25 cellular contexts compared by ENCODE assay signal in the genomic region with DNA sequence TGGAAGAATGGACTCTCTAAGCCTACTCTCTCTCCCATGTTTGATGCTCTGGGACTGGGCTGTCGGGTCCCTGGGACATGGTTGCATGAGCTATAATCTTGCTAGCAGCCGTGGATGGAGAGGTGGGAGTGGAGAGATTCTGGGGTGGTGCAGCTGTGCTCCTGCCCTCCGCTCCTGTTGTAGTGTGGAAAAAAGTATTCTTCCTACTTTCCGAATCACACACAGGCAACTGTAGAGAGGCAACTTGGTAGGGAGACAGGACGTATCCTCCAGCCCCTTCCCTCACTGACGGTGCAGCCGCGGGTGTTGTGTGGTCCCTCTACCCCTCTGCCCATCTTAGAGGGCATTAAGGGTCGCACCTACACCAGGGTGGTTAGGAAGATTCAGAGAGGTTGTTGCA.
A peak's percentile ranks its signal among the peaks of the same experiment; 100 is the strongest.
DNase-seq lines count a peak whose midpoint lies in the region; ATAC-seq and TF ChIP-seq lines count a peak whose summit lies in the region.
"Had no signal": no experiment of that assay in that cellular context is flagged by ENCODE, and none has a peak within 500 bp of the region (broad histone marks: within the 10 kb centered on the region; RNA-seq: fewer than 3 reads in every experiment).

No MANE protein-coding gene starts in this region.

- WGBS in endodermal cell (ENCODE audit: insufficient coverage in 1 of 2, insufficient read length in 1 of 2), 2 experiments = 97 to 100% methylated on average over 1 to 9 of the region's 9 CpGs

- no peak overlapping the region for H3K4me3 Mint-ChIP-seq in activated CD8-positive, alpha-beta T cell treated with anti-CD3 and anti-CD28 coated beads, Interleukin-2, amount 10 ng/mL, durations not matched to agents 7 days and 5 days
- no peak overlapping the region for H3K4me3 Mint-ChIP-seq in activated CD8-positive, alpha-beta T cell treated with anti-CD3 and anti-CD28 coated beads for 36 hours
- H3K4me3 Mint-ChIP-seq in endodermal cell = no peak overlapping the region
- H3K4me3 Mint-ChIP-seq: B cell; CD8-positive, alpha-beta T cell had no signal

- no peak for ATAC-seq in activated CD8-positive, alpha-beta T cell treated with anti-CD3 and anti-CD28 coated beads, Interleukin-2, amount 10 ng/mL, durations not matched to agents 7 days and 5 days
- no peak for ATAC-seq in activated CD8-positive, alpha-beta T cell treated with anti-CD3 and anti-CD28 coated beads for 36 hours
- no peak for ATAC-seq in GM18868 (IDR thresholded peaks at IDR 0.05; ENCODE audit: unreplicated experiment)
- ATAC-seq: CD8-positive, alpha-beta T cell; HCT116 had no signal

- H3K79me2 ChIP-seq in osteoblast (ENCODE audit: insufficient read depth, low read length) = no peaks in the 10 kb centered on the region

- H3K27ac ChIP-seq in RWPE1 = peak overlapping the region; percentile 68
- no peak overlapping the region for H3K27ac ChIP-seq in endodermal cell (ENCODE audit: low read depth, low read length)
- no peak overlapping the region for H3K27ac ChIP-seq in osteoblast (ENCODE audit: low read depth, low read length)
- no peak overlapping the region for H3K27ac ChIP-seq in uterus
- H3K27ac ChIP-seq: 22Rv1, C4-2B, PC-9 had no signal

- peak; percentile 5 for DNase-seq in activated CD8-positive, alpha-beta T cell treated with anti-CD3 and anti-CD28 coated beads, Interleukin-2, amount 10 ng/mL, durations not matched to agents 7 days and 5 days
- no peak for DNase-seq in activated CD8-positive, alpha-beta T cell treated with anti-CD3 and anti-CD28 coated beads for 36 hours
- no peak for DNase-seq in RWPE1 (ENCODE audit: low spot score)
- peak; percentile 29 for DNase-seq in endodermal cell
- peak; percentile 30 for DNase-seq in osteoblast (ENCODE audit: insufficient read length, low spot score, missing footprints)
- DNase-seq in uterus = no peak
- DNase-seq in T1000 (lab: John Stamatoyannopoulos, UW) = no peak
- DNase-seq: Caco-2; GOT3; IMR-90; KG1; MM.1S; NCI-H2029; NCI-H446 treated with DMSO at 0.1 percent for 48 hours; NCI-H526; NCI-H82; NK-92 treated with Interleukin-12 subunit alpha and Interleukin-12 subunit beta, amount 100 ng/mL, for 24 hours; PC-9; SHP77 had no signal

- H3K4me1 Mint-ChIP-seq in activated CD8-positive, alpha-beta T cell treated with anti-CD3 and anti-CD28 coated beads, Interleukin-2, amount 10 ng/mL, durations not matched to agents 7 days and 5 days (ENCODE audit: low read depth) = no peaks in the 10 kb centered on the region
- no peaks in the 10 kb centered on the region for H3K4me1 Mint-ChIP-seq in activated CD8-positive, alpha-beta T cell treated with anti-CD3 and anti-CD28 coated beads for 36 hours (ENCODE audit: low read depth)
- peaks cover 20% of the 10 kb centered on the region for H3K4me1 Mint-ChIP-seq in endodermal cell

- no peak overlapping the region for H2AFZ ChIP-seq in osteoblast (ENCODE audit: low read length)
- H2AFZ ChIP-seq: PC-9 had no signal

- H3K4me3 ChIP-seq in endodermal cell (ENCODE audit: low read length) (no peak overlapping the region), osteoblast (ENCODE audit: insufficient read depth, low read length) (no peak overlapping the region), uterus (no peak overlapping the region)
- H3K4me3 ChIP-seq: PC-9 had no signal

- H4K20me1 ChIP-seq in osteoblast (ENCODE audit: insufficient read depth, low read length) = no peaks in the 10 kb centered on the region

- H3K27me3 Mint-ChIP-seq in activated CD8-positive, alpha-beta T cell treated with anti-CD3 and anti-CD28 coated beads, Interleukin-2, amount 10 ng/mL, durations not matched to agents 7 days and 5 days (ENCODE audit: low read depth) = peaks cover 37% of the 10 kb centered on the region
- peaks cover 11% of the 10 kb centered on the region for H3K27me3 Mint-ChIP-seq in activated CD8-positive, alpha-beta T cell treated with anti-CD3 and anti-CD28 coated beads for 36 hours
- H3K27me3 Mint-ChIP-seq in endodermal cell (ENCODE audit: insufficient read depth) = peaks cover 36% of the 10 kb centered on the region

- H3K4me1 ChIP-seq in endodermal cell (ENCODE audit: control insufficient read depth, insufficient read depth, low read length) (peaks cover 3% of the 10 kb centered on the region), osteoblast (ENCODE audit: insufficient read depth, low read length) (peaks cover 26% of the 10 kb centered on the region), uterus (no peaks in the 10 kb centered on the region)
- H3K4me1 ChIP-seq: Caco-2 had no signal

- intact Hi-C loops in activated CD8-positive, alpha-beta T cell treated with anti-CD3 and anti-CD28 coated beads for 36 hours (cut with micrococcal nuclease) = no loop called here
- intact Hi-C loops in uterus (cut with DNase I; ENCODE audit: low total_unique reads) = no loop called here

- POLR2A ChIA-PET in activated CD8-positive, alpha-beta T cell treated with anti-CD3 and anti-CD28 coated beads, Interleukin-2, amount 10 ng/mL, durations not matched to agents 7 days and 5 days (lab: Charles Lee) = no interaction called here
- POLR2A ChIA-PET in activated CD8-positive, alpha-beta T cell treated with anti-CD3 and anti-CD28 coated beads for 36 hours (lab: Charles Lee) = no interaction called here
- POLR2A ChIA-PET in RWPE1 (lab: Yijun Ruan, JAX; ENCODE audit: low non-redundant PET) = no interaction called here

- no peaks in the 10 kb centered on the region for H3K36me3 Mint-ChIP-seq in activated CD8-positive, alpha-beta T cell treated with anti-CD3 and anti-CD28 coated beads, Interleukin-2, amount 10 ng/mL, durations not matched to agents 7 days and 5 days (ENCODE audit: low read depth)
- no peaks in the 10 kb centered on the region for H3K36me3 Mint-ChIP-seq in activated CD8-positive, alpha-beta T cell treated with anti-CD3 and anti-CD28 coated beads for 36 hours (ENCODE audit: low read depth)
- no peaks in the 10 kb centered on the region for H3K36me3 Mint-ChIP-seq in endodermal cell (ENCODE audit: low read depth)
- H3K36me3 Mint-ChIP-seq: CD8-positive, alpha-beta T cell had no signal

- H3K9me3 ChIP-seq in endodermal cell (ENCODE audit: control insufficient read depth, low read length) (peaks cover 7% of the 10 kb centered on the region), osteoblast (ENCODE audit: low read depth, low read length) (peaks cover 2% of the 10 kb centered on the region), uterus (no peaks in the 10 kb centered on the region)
- H3K9me3 ChIP-seq: Caco-2 had no signal

- peaks cover 27% of the 10 kb centered on the region for H3K27me3 ChIP-seq in endodermal cell (ENCODE audit: control insufficient read depth, insufficient read depth, low read length, poor library complexity, severe bottlenecking)
- H3K27me3 ChIP-seq in osteoblast (ENCODE audit: insufficient read depth, low read length) = no peaks in the 10 kb centered on the region
- H3K27me3 ChIP-seq in uterus = no peaks in the 10 kb centered on the region

- no peak for TF ChIP-seq CTCF in activated CD8-positive, alpha-beta T cell treated with anti-CD3 and anti-CD28 coated beads for 36 hours (IDR thresholded peaks at IDR 0.05)
- TF ChIP-seq CTCF in RWPE1 (conservative IDR thresholded peaks at IDR 0.05; ENCODE audit: low read depth) (no peak), endodermal cell (conservative IDR thresholded peaks at IDR 0.05) (no peak), osteoblast (IDR thresholded peaks at IDR 0.05; ENCODE audit: extremely low read depth, low read depth, low read length) (no peak), uterus (IDR thresholded peaks at IDR 0.05) (no peak)

- no peaks in the 10 kb centered on the region for H3K9me3 Mint-ChIP-seq in activated CD8-positive, alpha-beta T cell treated with anti-CD3 and anti-CD28 coated beads, Interleukin-2, amount 10 ng/mL, durations not matched to agents 7 days and 5 days (ENCODE audit: insufficient read depth)
- peaks cover 4% of the 10 kb centered on the region for H3K9me3 Mint-ChIP-seq in activated CD8-positive, alpha-beta T cell treated with anti-CD3 and anti-CD28 coated beads for 36 hours
- peaks cover 6% of the 10 kb centered on the region for H3K9me3 Mint-ChIP-seq in endodermal cell

- H3K27ac Mint-ChIP-seq in activated CD8-positive, alpha-beta T cell treated with anti-CD3 and anti-CD28 coated beads, Interleukin-2, amount 10 ng/mL, durations not matched to agents 7 days and 5 days = no peak overlapping the region
- no peak overlapping the region for H3K27ac Mint-ChIP-seq in activated CD8-positive, alpha-beta T cell treated with anti-CD3 and anti-CD28 coated beads for 36 hours
- H3K27ac Mint-ChIP-seq in endodermal cell = no peak overlapping the region
- H3K27ac Mint-ChIP-seq: B cell; CD8-positive, alpha-beta T cell had no signal

- no peak overlapping the region for H3K9ac ChIP-seq in endodermal cell (ENCODE audit: extremely low read depth, low read length, poor library complexity, severe bottlenecking)

- no peak overlapping the region for H3K4me2 ChIP-seq in osteoblast (ENCODE audit: insufficient read depth, low read length)
- H3K4me2 ChIP-seq: PC-9 had no signal

- H3K36me3 ChIP-seq in endodermal cell (ENCODE audit: control insufficient read depth, insufficient read depth, low read length) (no peaks in the 10 kb centered on the region), osteoblast (ENCODE audit: insufficient read depth, low read length) (no peaks in the 10 kb centered on the region), uterus (no peaks in the 10 kb centered on the region)

- TF ChIP-seq POLR2A in uterus (IDR thresholded peaks at IDR 0.05) = no peak

- CTCF ChIA-PET in activated CD8-positive, alpha-beta T cell treated with anti-CD3 and anti-CD28 coated beads, Interleukin-2, amount 10 ng/mL, durations not matched to agents 7 days and 5 days (lab: Charles Lee) = no interaction called here
- CTCF ChIA-PET in activated CD8-positive, alpha-beta T cell treated with anti-CD3 and anti-CD28 coated beads for 36 hours (lab: Charles Lee) = no interaction called here
- CTCF ChIA-PET in RWPE1 (lab: Yijun Ruan, JAX) = no interaction called here

Comparison
In these comparisons a context has a peak if more than half of its experiments do, and no peak if none do; other contexts are left out.
1. DNase-seq: peak in activated CD8-positive, alpha-beta T cell treated with anti-CD3 and anti-CD28 coated beads, Interleukin-2, amount 10 ng/mL, durations not matched to agents 7 days and 5 days (single experiment), endodermal cell (single experiment) and osteoblast (single experiment); none in activated CD8-positive, alpha-beta T cell treated with anti-CD3 and anti-CD28 coated beads for 36 hours (single experiment), RWPE1 (single experiment), uterus (0 of 2) and T1000 (single experiment).